Comparison of ENCODE assay signal across 1 cellular context in genomic region chr11:86934263-86934932, GRCh38.
TF ChIP-seq lines count a peak whose summit lies in the region.

No MANE protein-coding gene starts in this region.

TF ChIP-seq in K562, 482 proteins besides CTCF, POLR2A, EP300 and RAD21 (continued from another document and continues in another):
- TF ChIP-seq MGA (IDR thresholded peaks at IDR 0.05) (peak; percentile 27; the same call in 1 of the 2 replicates), PKNOX1 (IDR thresholded peaks at IDR 0.05) (0 out of 2 replicates have a peak, but pooled peaks have one; percentile 21), MCM7 (IDR thresholded peaks at IDR 0.05) (no peak), ZNF551 (CRISPR knock-in tag; IDR thresholded peaks at IDR 0.05) (no peak), MEIS2 (IDR thresholded peaks at IDR 0.05; ENCODE audit: partially characterized antibody) (peak; percentile 64), SMAD3 (CRISPR knock-in tag; conservative IDR thresholded peaks at IDR 0.05) (no peak), TRIM28 (IDR thresholded peaks at IDR 0.05) (no peak), SMAD4 (CRISPR knock-in tag; conservative IDR thresholded peaks at IDR 0.05) (0 out of 2 replicates have a peak, but pooled peaks have one; percentile 27), ZNF197 (CRISPR knock-in tag; IDR thresholded peaks at IDR 0.05; ENCODE audit: low read depth) (no peak), DPF2 (IDR thresholded peaks at IDR 0.05) (0 out of 2 replicates have a peak, but pooled peaks have one; percentile 17), GABPA (tag; conservative IDR thresholded peaks at IDR 0.05; ENCODE audit: low read depth) (no peak), POLR3A (IDR thresholded peaks at IDR 0.05; ENCODE audit: borderline replicate concordance, extremely low read depth, insufficient read depth, insufficient read length) (no peak), GATAD2A (IDR thresholded peaks at IDR 0.05) (no peak), SAFB (IDR thresholded peaks at IDR 0.05; ENCODE audit: borderline replicate concordance, low read depth, low read length) (no peak), SIX5 (IDR thresholded peaks at IDR 0.05; ENCODE audit: borderline replicate concordance in 1 of 2, insufficient read depth in 1 of 2, low read depth in 1 of 2, low read length in 2 of 2) (no peak), MYC (IDR thresholded peaks at IDR 0.05; ENCODE audit: low read depth, low read length) (0 out of 2 replicates have a peak, but pooled peaks have one; percentile 19), MYC (CRISPR knock-in tag; IDR thresholded peaks at IDR 0.05; ENCODE audit: borderline replicate concordance, low read depth) (no peak), MTA3 (IDR thresholded peaks at IDR 0.05; ENCODE audit: borderline replicate concordance) (no peak), RHOXF2B (CRISPR knock-in tag; conservative IDR thresholded peaks at IDR 0.05) (no peak), ZNF436 (CRISPR knock-in tag; IDR thresholded peaks at IDR 0.05) (no peak), ARID4B (CRISPR knock-in tag; IDR thresholded peaks at IDR 0.05) (no peak), GATAD2B (IDR thresholded peaks at IDR 0.05; ENCODE audit: borderline replicate concordance) (no peak), IRF2 (CRISPR knock-in tag; IDR thresholded peaks at IDR 0.05) (no peak), TCF3 (CRISPR knock-in tag; IDR thresholded peaks at IDR 0.05) (no peak), MTF1 (CRISPR knock-in tag; IDR thresholded peaks at IDR 0.05; ENCODE audit: borderline replicate concordance) (no peak), SIN3A (IDR thresholded peaks at IDR 0.05; ENCODE audit: borderline replicate concordance in 2 of 2, control insufficient read depth in 1 of 2, low read depth in 2 of 2, low read length in 2 of 2) (no peak), HIVEP1 (CRISPR knock-in tag; IDR thresholded peaks at IDR 0.05) (no peak), HMG20A (CRISPR knock-in tag; conservative IDR thresholded peaks at IDR 0.05) (no peak)
- TF ChIP-seq, protein P1, sequence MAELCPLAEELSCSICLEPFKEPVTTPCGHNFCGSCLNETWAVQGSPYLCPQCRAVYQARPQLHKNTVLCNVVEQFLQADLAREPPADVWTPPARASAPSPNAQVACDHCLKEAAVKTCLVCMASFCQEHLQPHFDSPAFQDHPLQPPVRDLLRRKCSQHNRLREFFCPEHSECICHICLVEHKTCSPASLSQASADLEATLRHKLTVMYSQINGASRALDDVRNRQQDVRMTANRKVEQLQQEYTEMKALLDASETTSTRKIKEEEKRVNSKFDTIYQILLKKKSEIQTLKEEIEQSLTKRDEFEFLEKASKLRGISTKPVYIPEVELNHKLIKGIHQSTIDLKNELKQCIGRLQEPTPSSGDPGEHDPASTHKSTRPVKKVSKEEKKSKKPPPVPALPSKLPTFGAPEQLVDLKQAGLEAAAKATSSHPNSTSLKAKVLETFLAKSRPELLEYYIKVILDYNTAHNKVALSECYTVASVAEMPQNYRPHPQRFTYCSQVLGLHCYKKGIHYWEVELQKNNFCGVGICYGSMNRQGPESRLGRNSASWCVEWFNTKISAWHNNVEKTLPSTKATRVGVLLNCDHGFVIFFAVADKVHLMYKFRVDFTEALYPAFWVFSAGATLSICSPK (IDR thresholded peaks at IDR 0.05; ENCODE audit: borderline replicate concordance) = no peak
- TF ChIP-seq, protein P2, sequence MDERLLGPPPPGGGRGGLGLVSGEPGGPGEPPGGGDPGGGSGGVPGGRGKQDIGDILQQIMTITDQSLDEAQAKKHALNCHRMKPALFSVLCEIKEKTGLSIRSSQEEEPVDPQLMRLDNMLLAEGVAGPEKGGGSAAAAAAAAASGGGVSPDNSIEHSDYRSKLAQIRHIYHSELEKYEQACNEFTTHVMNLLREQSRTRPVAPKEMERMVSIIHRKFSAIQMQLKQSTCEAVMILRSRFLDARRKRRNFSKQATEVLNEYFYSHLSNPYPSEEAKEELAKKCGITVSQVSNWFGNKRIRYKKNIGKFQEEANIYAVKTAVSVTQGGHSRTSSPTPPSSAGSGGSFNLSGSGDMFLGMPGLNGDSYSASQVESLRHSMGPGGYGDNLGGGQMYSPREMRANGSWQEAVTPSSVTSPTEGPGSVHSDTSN (CRISPR knock-in tag; IDR thresholded peaks at IDR 0.05; ENCODE audit: low read depth) = no peak
- TF ChIP-seq, protein P2 (tag; conservative IDR thresholded peaks at IDR 0.05; ENCODE audit: low read depth) = peak; percentile 58
- TF ChIP-seq, protein P3, sequence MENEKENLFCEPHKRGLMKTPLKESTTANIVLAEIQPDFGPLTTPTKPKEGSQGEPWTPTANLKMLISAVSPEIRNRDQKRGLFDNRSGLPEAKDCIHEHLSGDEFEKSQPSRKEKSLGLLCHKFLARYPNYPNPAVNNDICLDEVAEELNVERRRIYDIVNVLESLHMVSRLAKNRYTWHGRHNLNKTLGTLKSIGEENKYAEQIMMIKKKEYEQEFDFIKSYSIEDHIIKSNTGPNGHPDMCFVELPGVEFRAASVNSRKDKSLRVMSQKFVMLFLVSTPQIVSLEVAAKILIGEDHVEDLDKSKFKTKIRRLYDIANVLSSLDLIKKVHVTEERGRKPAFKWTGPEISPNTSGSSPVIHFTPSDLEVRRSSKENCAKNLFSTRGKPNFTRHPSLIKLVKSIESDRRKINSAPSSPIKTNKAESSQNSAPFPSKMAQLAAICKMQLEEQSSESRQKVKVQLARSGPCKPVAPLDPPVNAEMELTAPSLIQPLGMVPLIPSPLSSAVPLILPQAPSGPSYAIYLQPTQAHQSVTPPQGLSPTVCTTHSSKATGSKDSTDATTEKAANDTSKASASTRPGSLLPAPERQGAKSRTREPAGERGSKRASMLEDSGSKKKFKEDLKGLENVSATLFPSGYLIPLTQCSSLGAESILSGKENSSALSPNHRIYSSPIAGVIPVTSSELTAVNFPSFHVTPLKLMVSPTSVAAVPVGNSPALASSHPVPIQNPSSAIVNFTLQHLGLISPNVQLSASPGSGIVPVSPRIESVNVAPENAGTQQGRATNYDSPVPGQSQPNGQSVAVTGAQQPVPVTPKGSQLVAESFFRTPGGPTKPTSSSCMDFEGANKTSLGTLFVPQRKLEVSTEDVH (IDR thresholded peaks at IDR 0.05; ENCODE audit: low read depth, partially characterized antibody) = no peak
- TF ChIP-seq, protein P4, sequence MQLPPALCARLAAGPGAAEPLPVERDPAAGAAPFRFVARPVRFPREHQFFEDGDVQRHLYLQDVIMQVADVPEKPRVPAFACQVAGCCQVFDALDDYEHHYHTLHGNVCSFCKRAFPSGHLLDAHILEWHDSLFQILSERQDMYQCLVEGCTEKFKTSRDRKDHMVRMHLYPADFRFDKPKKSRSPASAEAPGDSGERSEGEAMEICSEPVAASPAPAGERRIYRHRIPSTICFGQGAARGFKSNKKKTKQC (CRISPR knock-in tag; IDR thresholded peaks at IDR 0.05) = no peak
